ENCODE assay signal across 22 cellular contexts in genomic region chr13:23504188-23504587, GRCh38.
DNase-seq lines count a peak whose midpoint lies in the region; ATAC-seq, FAIRE-seq and TF ChIP-seq lines count a peak whose summit lies in the region.
"Had no signal": no experiment of that assay in that cellular context is flagged by ENCODE, and none has a peak within 500 bp of the region (broad histone marks: within the 10 kb centered on the region; RNA-seq: fewer than 3 reads in every experiment).

No MANE protein-coding gene starts in this region.

- CTCF ChIA-PET in naive thymus-derived CD4-positive, alpha-beta T cell (lab: Charles Lee) = no interaction called here

- no peak for FAIRE-seq in GM19239 (lab: Jason Lieb, UNC)
- FAIRE-seq: frontal cortex had no signal

- intact Hi-C loops in naive thymus-derived CD4-positive, alpha-beta T cell (cut with micrococcal nuclease) = no loop called here
- intact Hi-C loops in uterus (cut with DNase I; ENCODE audit: low total_unique reads) = no loop called here

- H3K27me3 Mint-ChIP-seq in progenitor cell of endocrine pancreas = no peaks in the 10 kb centered on the region
- peaks cover 3 to 14% (median 11%) of the 10 kb centered on the region in 5 donors for H3K27me3 Mint-ChIP-seq in naive thymus-derived CD4-positive, alpha-beta T cell

- peak; percentile 91 for DNase-seq in EL
- peak; percentile 76 for DNase-seq in NCI-H226
- DNase-seq in fibroblast of mammary gland (ENCODE audit: low read depth) = peak; percentile 36
- DNase-seq in progenitor cell of endocrine pancreas (ENCODE audit: low spot score, unreplicated experiment) = no peak
- no peak for DNase-seq in naive thymus-derived CD4-positive, alpha-beta T cell
- DNase-seq in uterus = no peak
- DNase-seq in GM19239 (ENCODE audit: insufficient read length, low spot score) = no peak
- DNase-seq: activated B cell treated with CpG ODN at 0.5 μM for 24 hours; activated CD4-positive, alpha-beta memory T cell treated with anti-CD3 and anti-CD28 coated beads, Interleukin-2, amount 10 ng/mL, durations not matched to agents 7 days and 5 days; activated naive CD4-positive, alpha-beta T cell treated with anti-CD3 and anti-CD28 coated beads for 36 hours; activated T-cell treated with anti-CD3 and anti-CD28 coated beads, Interleukin-2, amount 50 U/mL, for 1 hour; H9; MV-4-11; NCI-H2081; NCI-H526 treated with DMSO at 0.1 percent for 48 hours; ovary; SHP77; upper lobe of right lung had no signal

- no peak overlapping the region for H3K27ac ChIP-seq in naive thymus-derived CD4-positive, alpha-beta T cell (ENCODE audit: low read depth, low read length)
- H3K27ac ChIP-seq in uterus = peak overlapping the region in 1 of 2 donors; percentile 69
- H3K27ac ChIP-seq: coronary artery, ovary, upper lobe of right lung had no signal

- peaks cover 5% of the 10 kb centered on the region for H3K4me1 Mint-ChIP-seq in progenitor cell of endocrine pancreas (ENCODE audit: low read depth)
- no peaks in the 10 kb centered on the region for H3K4me1 Mint-ChIP-seq in naive thymus-derived CD4-positive, alpha-beta T cell
- H3K4me1 Mint-ChIP-seq: activated B cell treated with CpG ODN at 0.5 μM for 24 hours; activated CD4-positive, alpha-beta memory T cell treated with anti-CD3 and anti-CD28 coated beads, Interleukin-2, amount 10 ng/mL, durations not matched to agents 7 days and 5 days had no signal

- H3K27ac Mint-ChIP-seq in progenitor cell of endocrine pancreas = peak overlapping the region; percentile 80
- H3K27ac Mint-ChIP-seq in naive thymus-derived CD4-positive, alpha-beta T cell = no peak overlapping the region
- H3K27ac Mint-ChIP-seq: activated B cell treated with CpG ODN at 0.5 μM for 24 hours; activated CD4-positive, alpha-beta memory T cell treated with anti-CD3 and anti-CD28 coated beads, Interleukin-2, amount 10 ng/mL, durations not matched to agents 7 days and 5 days; activated naive CD4-positive, alpha-beta T cell treated with anti-CD3 and anti-CD28 coated beads for 36 hours; H9; T-helper 1 cell treated with Interleukin-12 subunit alpha and Interleukin-12 subunit beta and Interleukin-4 antibody, amounts not matched to agents 30 μg/mL and 1 μg/mL, for 36 hours had no signal

- TF ChIP-seq CTCF in fibroblast of mammary gland (conservative IDR thresholded peaks at IDR 0.05; ENCODE audit: control insufficient read depth, insufficient read depth, low read depth, low read length) (no peak), progenitor cell of endocrine pancreas (IDR thresholded peaks at IDR 0.05; ENCODE audit: unreplicated experiment) (no peak), uterus (IDR thresholded peaks at IDR 0.05) (no peak)

- H3K36me3 ChIP-seq in naive thymus-derived CD4-positive, alpha-beta T cell (ENCODE audit: control insufficient read depth in 2 of 3, insufficient read depth in 3 of 3, low read length in 3 of 3) = no peaks in the 10 kb centered on the region
- no peaks in the 10 kb centered on the region for H3K36me3 ChIP-seq in uterus
- H3K36me3 ChIP-seq: ovary, upper lobe of right lung had no signal

- ATAC-seq in GM21515 (IDR thresholded peaks at IDR 0.05; ENCODE audit: unreplicated experiment) = no peak
- ATAC-seq in naive thymus-derived CD4-positive, alpha-beta T cell = no peak
- ATAC-seq: upper lobe of right lung had no signal

- no peaks in the 10 kb centered on the region for H3K9me3 ChIP-seq in naive thymus-derived CD4-positive, alpha-beta T cell (ENCODE audit: control insufficient read depth in 2 of 3, low read length in 3 of 3)
- no peaks in the 10 kb centered on the region for H3K9me3 ChIP-seq in uterus
- H3K9me3 ChIP-seq: ovary, upper lobe of right lung had no signal

- H3K4me3 ChIP-seq in fibroblast of mammary gland (ENCODE audit: control insufficient read depth, low read depth, low read length) (no peak overlapping the region), uterus (no peak overlapping the region)
- H3K4me3 ChIP-seq in naive thymus-derived CD4-positive, alpha-beta T cell (ENCODE audit: low read length) = no peak overlapping the region
- H3K4me3 ChIP-seq: coronary artery, ovary, upper lobe of right lung had no signal

- H3K9me3 Mint-ChIP-seq in progenitor cell of endocrine pancreas (ENCODE audit: low read depth) = no peaks in the 10 kb centered on the region
- H3K9me3 Mint-ChIP-seq in naive thymus-derived CD4-positive, alpha-beta T cell = no peaks in the 10 kb centered on the region
- H3K9me3 Mint-ChIP-seq: activated B cell treated with CpG ODN at 0.5 μM for 24 hours; activated CD4-positive, alpha-beta memory T cell treated with anti-CD3 and anti-CD28 coated beads, Interleukin-2, amount 10 ng/mL, durations not matched to agents 7 days and 5 days; activated naive CD4-positive, alpha-beta T cell treated with anti-CD3 and anti-CD28 coated beads for 36 hours; H9; T-helper 1 cell treated with Interleukin-12 subunit alpha and Interleukin-12 subunit beta and Interleukin-4 antibody, amounts not matched to agents 30 μg/mL and 1 μg/mL, for 36 hours had no signal

- POLR2A ChIA-PET in naive thymus-derived CD4-positive, alpha-beta T cell (lab: Charles Lee) = no interaction called here

- H3K27me3 ChIP-seq in naive thymus-derived CD4-positive, alpha-beta T cell (ENCODE audit: control insufficient read depth in 2 of 2, insufficient read depth in 2 of 2, low read length in 2 of 2) = no peaks in the 10 kb centered on the region
- no peaks in the 10 kb centered on the region for H3K27me3 ChIP-seq in uterus
- H3K27me3 ChIP-seq: ovary, upper lobe of right lung had no signal

- TF ChIP-seq POLR2A in uterus (IDR thresholded peaks at IDR 0.05) = no peak

- H3K4me1 ChIP-seq in naive thymus-derived CD4-positive, alpha-beta T cell (ENCODE audit: control insufficient read depth in 2 of 2, insufficient read depth in 2 of 2, low read length in 2 of 2) = no peaks in the 10 kb centered on the region
- peaks cover 0 to 3% of the 10 kb centered on the region in 2 donors for H3K4me1 ChIP-seq in uterus
- H3K4me1 ChIP-seq: upper lobe of right lung had no signal

- no peak overlapping the region for H3K4me3 Mint-ChIP-seq in progenitor cell of endocrine pancreas (ENCODE audit: low read depth)
- H3K4me3 Mint-ChIP-seq in naive thymus-derived CD4-positive, alpha-beta T cell = no peak overlapping the region
- H3K4me3 Mint-ChIP-seq: activated B cell treated with CpG ODN at 0.5 μM for 24 hours; activated CD4-positive, alpha-beta memory T cell treated with anti-CD3 and anti-CD28 coated beads, Interleukin-2, amount 10 ng/mL, durations not matched to agents 7 days and 5 days; activated naive CD4-positive, alpha-beta T cell treated with anti-CD3 and anti-CD28 coated beads for 36 hours; H9; T-helper 1 cell treated with Interleukin-12 subunit alpha and Interleukin-12 subunit beta and Interleukin-4 antibody, amounts not matched to agents 30 μg/mL and 1 μg/mL, for 36 hours had no signal

- no peaks in the 10 kb centered on the region for H3K36me3 Mint-ChIP-seq in progenitor cell of endocrine pancreas (ENCODE audit: insufficient read depth)
- H3K36me3 Mint-ChIP-seq in naive thymus-derived CD4-positive, alpha-beta T cell = no peaks in the 10 kb centered on the region

Comparison
In these comparisons a context has a peak if more than half of its experiments do, and no peak if none do; other contexts are left out.
1. DNase-seq: peak in EL (single experiment), NCI-H226 (single experiment) and fibroblast of mammary gland (single experiment); none in progenitor cell of endocrine pancreas (single experiment), naive thymus-derived CD4-positive, alpha-beta T cell (0 of 9), uterus (0 of 2) and GM19239 (single experiment).